ENCODE assay signal across 8 cellular contexts in genomic region chr2:132668986-132669853, GRCh38. TPM values are rescaled to one million over a fixed set of nuclear protein-coding genes. Genes with fewer than 3 reads are reported as not detected.
DNase-seq lines count a peak whose midpoint lies in the region; ATAC-seq and TF ChIP-seq lines count a peak whose summit lies in the region.

No MANE protein-coding gene starts in this region.

- ATAC-seq in Right ventricle myocardium superior (ENCODE audit: poor library complexity) = peak; percentile 11
- peak; percentile 39 to 45 (median 44) for ATAC-seq in right lobe of liver
- no peak for ATAC-seq in GM19324 (IDR thresholded peaks at IDR 0.05; ENCODE audit: low FRiP score, unreplicated experiment)
- no peak for ATAC-seq in HG03039 (IDR thresholded peaks at IDR 0.05; ENCODE audit: unreplicated experiment)

- H3K27me3 ChIP-seq in right lobe of liver = peaks cover 0 to 11% of the 10 kb centered on the region in 2 donors

- peak in 2 of 4 donors; percentile 7 to 10 for TF ChIP-seq CTCF in right lobe of liver (IDR thresholded peaks at IDR 0.05)

- H3K4me1 ChIP-seq in right lobe of liver = peaks cover 0 to 23% (median 4%) of the 10 kb centered on the region in 4 donors

- H3K27ac ChIP-seq in caudate nucleus (ENCODE audit: low read depth, low read length) (peak overlapping the region; percentile 62), right lobe of liver (no peak overlapping the region)

- 0% methylated on average over 14 of the region's 78 CpGs for WGBS in right lobe of liver (ENCODE audit: insufficient coverage, low coverage, low lambda C conversion rate, missing lambda C conversion rate)

- H3K9me3 ChIP-seq in right lobe of liver = no peaks in the 10 kb centered on the region

- intact Hi-C loops in Right ventricle myocardium superior (cut with DNase I) = no loop called here
- intact Hi-C loops in cardiac septum (cut with DNase I) = no loop called here
- intact Hi-C loops in right lobe of liver (cut with DNase I) = no loop called here

- DNase-seq in Right ventricle myocardium superior = no peak
- DNase-seq in cardiac septum (ENCODE audit: low spot score) = no peak
- DNase-seq in caudate nucleus (lab: John Stamatoyannopoulos, UW) = peak in 16 of 61 donors; percentile 15 to 46 (median 30)
- DNase-seq in right lobe of liver = peak in 2 of 3 donors; percentile 37 to 56
- DNase-seq in activated gamma-delta T cell (lab: John Stamatoyannopoulos, UW) = no peak
- no peak for DNase-seq in activated CD4-positive, CD25-positive, alpha-beta regulatory T cell treated with anti-CD3 and anti-CD28 coated beads, Interleukin-2, amount 50 U/mL, for 72 hours

- no peaks in the 10 kb centered on the region for H3K36me3 ChIP-seq in right lobe of liver

- peak overlapping the region; percentile 51 to 52 (median 51) for H3K4me3 ChIP-seq in right lobe of liver

- no peak for TF ChIP-seq POLR2A in right lobe of liver (IDR thresholded peaks at IDR 0.05)

RNA-seq across cellular contexts. Expression of gene LYPD1, which starts 0.8 kb away (rescaled TPM):
- not detected for total RNA-seq in Right ventricle myocardium superior
- total RNA-seq in cardiac septum = 3.3 TPM
- total RNA-seq in right lobe of liver = 1 to 10 TPM in 1 of 6 experiments, under 1 TPM in 4, not detected in 1; 0.27 to 1.5 (median 0.81) TPM

Comparison
In these comparisons a context has a peak if more than half of its experiments do, and no peak if none do; other contexts are left out.
1. ATAC-seq: peak in Right ventricle myocardium superior (single experiment) and right lobe of liver (4 of 4); none in GM19324 (single experiment) and HG03039 (single experiment).
2. DNase-seq: peak in right lobe of liver (2 of 3); none in Right ventricle myocardium superior (single experiment), cardiac septum (single experiment), activated gamma-delta T cell (single experiment) and activated CD4-positive, CD25-positive, alpha-beta regulatory T cell treated with anti-CD3 and anti-CD28 coated beads, Interleukin-2, amount 50 U/mL, for 72 hours (single experiment).